8 cellular contexts compared by ENCODE assay signal in genomic region chr2:70871398-70872211, GRCh38. TPM values are rescaled to one million over a fixed set of nuclear protein-coding genes. Genes with fewer than 3 reads are reported as not detected.
DNase-seq lines count a peak whose midpoint lies in the region; ATAC-seq and TF ChIP-seq lines count a peak whose summit lies in the region.

No MANE protein-coding gene starts in this region.

- peak overlapping the region in 2 of 10 donors; percentile 7 to 23 for H3K4me3 ChIP-seq in heart right ventricle

- no peaks in the 10 kb centered on the region for H3K9me3 Mint-ChIP-seq in T-helper 1 cell treated with Interleukin-12 subunit alpha and Interleukin-12 subunit beta and Interleukin-4 antibody, amounts not matched to agents 30 μg/mL and 1 μg/mL, for 36 hours
- no peaks in the 10 kb centered on the region for H3K9me3 Mint-ChIP-seq in activated naive CD8-positive, alpha-beta T cell treated with anti-CD3 and anti-CD28 coated beads, Interleukin-2, amount 50 U/mL, for 24 hours

- no peak overlapping the region for H3K27ac ChIP-seq in heart right ventricle

- H3K4me3 Mint-ChIP-seq in T-helper 1 cell treated with Interleukin-12 subunit alpha and Interleukin-12 subunit beta and Interleukin-4 antibody, amounts not matched to agents 30 μg/mL and 1 μg/mL, for 36 hours = peak overlapping the region; percentile 40
- H3K4me3 Mint-ChIP-seq in activated naive CD8-positive, alpha-beta T cell treated with anti-CD3 and anti-CD28 coated beads, Interleukin-2, amount 50 U/mL, for 24 hours = peak overlapping the region; percentile 14

- H3K36me3 Mint-ChIP-seq in T-helper 1 cell treated with Interleukin-12 subunit alpha and Interleukin-12 subunit beta and Interleukin-4 antibody, amounts not matched to agents 30 μg/mL and 1 μg/mL, for 36 hours (ENCODE audit: low read depth) = no peaks in the 10 kb centered on the region
- no peaks in the 10 kb centered on the region for H3K36me3 Mint-ChIP-seq in activated naive CD8-positive, alpha-beta T cell treated with anti-CD3 and anti-CD28 coated beads, Interleukin-2, amount 50 U/mL, for 24 hours (ENCODE audit: low read depth)

- H3K9me3 ChIP-seq in heart right ventricle = no peaks in the 10 kb centered on the region

- peak; percentile 67 for ATAC-seq in HG02623 (IDR thresholded peaks at IDR 0.05; ENCODE audit: unreplicated experiment)
- ATAC-seq in activated naive CD8-positive, alpha-beta T cell treated with anti-CD3 and anti-CD28 coated beads, Interleukin-2, amount 50 U/mL, for 24 hours = peak; percentile 93
- ATAC-seq in heart right ventricle = peak; percentile 94 to 98 (median 96)
- ATAC-seq in GM21447 (IDR thresholded peaks at IDR 0.05; ENCODE audit: unreplicated experiment) = no peak

- peaks cover 4% of the 10 kb centered on the region for H3K27me3 Mint-ChIP-seq in T-helper 1 cell treated with Interleukin-12 subunit alpha and Interleukin-12 subunit beta and Interleukin-4 antibody, amounts not matched to agents 30 μg/mL and 1 μg/mL, for 36 hours (ENCODE audit: low read depth)
- peaks cover 43% of the 10 kb centered on the region for H3K27me3 Mint-ChIP-seq in activated naive CD8-positive, alpha-beta T cell treated with anti-CD3 and anti-CD28 coated beads, Interleukin-2, amount 50 U/mL, for 24 hours

- no peaks in the 10 kb centered on the region for H3K36me3 ChIP-seq in heart right ventricle

- DNase-seq in DMS53 (lab: John Stamatoyannopoulos, UW) (peak; percentile 92), NCI-H1930 (lab: John Stamatoyannopoulos, UW) (peak; percentile 63 to 77), heart right ventricle (peak; percentile 86 to 90), renal cortical epithelial cell (ENCODE audit: low read depth) (peak; percentile 41)
- DNase-seq in activated naive CD8-positive, alpha-beta T cell treated with anti-CD3 and anti-CD28 coated beads, Interleukin-2, amount 50 U/mL, for 24 hours = peak; percentile 90

- H3K27ac Mint-ChIP-seq in T-helper 1 cell treated with Interleukin-12 subunit alpha and Interleukin-12 subunit beta and Interleukin-4 antibody, amounts not matched to agents 30 μg/mL and 1 μg/mL, for 36 hours = no peak overlapping the region
- no peak overlapping the region for H3K27ac Mint-ChIP-seq in activated naive CD8-positive, alpha-beta T cell treated with anti-CD3 and anti-CD28 coated beads, Interleukin-2, amount 50 U/mL, for 24 hours

- H3K4me1 ChIP-seq in heart right ventricle = peaks cover 0 to 14% (median 9%) of the 10 kb centered on the region in 9 donors

- WGBS in heart right ventricle, 2 donors = 14 to 15% methylated on average over 36 of the region's 36 CpGs

- peak; percentile 90 to 94 (median 92) for TF ChIP-seq CTCF in heart right ventricle (IDR thresholded peaks at IDR 0.05)

- peaks cover 0 to 65% (median 60%) of the 10 kb centered on the region in 7 donors for H3K27me3 ChIP-seq in heart right ventricle

- intact Hi-C loops in heart right ventricle (cut with DNase I) = loop anchor here (1.0 to 5.0 kb wide), 9 partner anchors 46 to 77 kb away; no protein-coding TSS in a partner anchor

- H3K4me1 Mint-ChIP-seq in T-helper 1 cell treated with Interleukin-12 subunit alpha and Interleukin-12 subunit beta and Interleukin-4 antibody, amounts not matched to agents 30 μg/mL and 1 μg/mL, for 36 hours (ENCODE audit: low read depth) = no peaks in the 10 kb centered on the region
- H3K4me1 Mint-ChIP-seq in activated naive CD8-positive, alpha-beta T cell treated with anti-CD3 and anti-CD28 coated beads, Interleukin-2, amount 50 U/mL, for 24 hours = peaks cover 3% of the 10 kb centered on the region

RNA-seq across cellular contexts. Expression of gene VAX2, which starts 28.8 kb away (rescaled TPM):
- total RNA-seq in heart right ventricle (1 to 10 TPM in 1 of 10 donors, under 1 TPM in 7, not detected in 2; 0.23 to 1.2 (median 0.40) TPM), renal cortical epithelial cell (0.52 and 2.5 TPM in 2 replicates)
- polyA plus RNA-seq in heart right ventricle = 1 to 10 TPM in 1 of 2 donors, under 1 TPM in 1; 0.26 to 3.7 TPM

RNA-seq across cellular contexts. Expression of gene CD207, which starts 36.0 kb away (rescaled TPM):
- total RNA-seq in heart right ventricle = 1 to 10 TPM in 1 of 10 donors, under 1 TPM in 4, not detected in 5; 0.25 to 1.1 (median 0.38) TPM
- under 1 TPM; 0.03 to 0.80 TPM for polyA plus RNA-seq in heart right ventricle
- total RNA-seq in renal cortical epithelial cell = not detected in 2 replicates

RNA-seq across cellular contexts. Expression of gene CLEC4F, which starts 51.2 kb away (rescaled TPM):
- total RNA-seq in heart right ventricle (1 to 10 TPM in 1 of 10 donors, under 1 TPM in 7, not detected in 2; 0.16 to 1.1 (median 0.30) TPM), renal cortical epithelial cell (not detected in 2 replicates)
- 1 to 10 TPM in 1 of 2 donors, under 1 TPM in 1; 0.06 to 2.4 TPM for polyA plus RNA-seq in heart right ventricle

Comparison
In these comparisons a context has a peak if more than half of its experiments do, and no peak if none do; other contexts are left out.
1. DNase-seq: peak in every context shown above with its lines; median percentile 92 in DMS53; 90 in activated naive CD8-positive, alpha-beta T cell treated with anti-CD3 and anti-CD28 coated beads, Interleukin-2, amount 50 U/mL, for 24 hours; 88 in heart right ventricle; 70 in NCI-H1930; 41 in renal cortical epithelial cell.